ENCODE assay signal across 19 cellular contexts in genomic region chr7:114630186-114630824, GRCh38.
DNase-seq lines count a peak whose midpoint lies in the region; ATAC-seq, FAIRE-seq and TF ChIP-seq lines count a peak whose summit lies in the region.
"Had no signal": no experiment of that assay in that cellular context is flagged by ENCODE, and none has a peak within 500 bp of the region (broad histone marks: within the 10 kb centered on the region; RNA-seq: fewer than 3 reads in every experiment).

No MANE protein-coding gene starts in this region.

- H3K14ac ChIP-seq in H1 (ENCODE audit: insufficient read length) = no peak overlapping the region

- peak overlapping the region; percentile 66; the same call in 1 of the 2 replicates for H2BK5ac ChIP-seq in H1 (ENCODE audit: low read depth, low read length)

- CTCF ChIA-PET in H1 (lab: Charles Lee; ENCODE audit: partially characterized antibody) = interaction anchor here (0.8 kb wide), 1 partner anchor 27 kb away, joined by 3 read pairs; no protein-coding TSS in a partner anchor

- no peak for FAIRE-seq in H1 (lab: Jason Lieb, UNC)
- FAIRE-seq: endometrium, GM12891, urothelium cell line had no signal

- no peak overlapping the region for H2BK20ac ChIP-seq in H1 (ENCODE audit: low read length)

- TF ChIP-seq POLR2A in H1 (IDR thresholded peaks at IDR 0.05; ENCODE audit: control extremely low read depth in 1 of 2, low read depth in 2 of 2, low read length in 2 of 2) (no peak), suprapubic skin (IDR thresholded peaks at IDR 0.05) (no peak)

- no peak overlapping the region for H2BK12ac ChIP-seq in H1 (ENCODE audit: low read depth, low read length)

- H3K23ac ChIP-seq in H1 (ENCODE audit: insufficient read length) = no peak overlapping the region

- H3K4me3 ChIP-seq in H1 (ENCODE audit: extremely low read depth in 1 of 4, insufficient read depth in 2 of 4, low read depth in 3 of 4, low read length in 4 of 4) (no peak overlapping the region), neuron (ENCODE audit: low read length) (peak overlapping the region; percentile 22), suprapubic skin (no peak overlapping the region)
- H3K4me3 ChIP-seq: Peyer's patch had no signal

- no peaks in the 10 kb centered on the region for H3K9me3 ChIP-seq in H1 (ENCODE audit: insufficient read depth in 2 of 2, low read depth in 1 of 2, low read length in 1 of 2)
- H3K9me3 ChIP-seq in neuron (ENCODE audit: low read length) = no peaks in the 10 kb centered on the region
- no peaks in the 10 kb centered on the region for H3K9me3 ChIP-seq in suprapubic skin
- H3K9me3 ChIP-seq: Peyer's patch had no signal

- no peak overlapping the region for H4K8ac ChIP-seq in H1 (ENCODE audit: extremely low read depth, insufficient read depth, low read length)

- H2BK15ac ChIP-seq in H1 (ENCODE audit: low read length) = no peak overlapping the region

- no peaks in the 10 kb centered on the region for H3K27me3 ChIP-seq in H1 (replicated peaks in 1 of 4; ENCODE audit: control insufficient read depth in 3 of 4, extremely low read depth in 1 of 4, insufficient read depth in 3 of 4, low read length in 3 of 4)
- H3K27me3 ChIP-seq in neuron (ENCODE audit: insufficient read depth, low read length) = no peaks in the 10 kb centered on the region
- H3K27me3 ChIP-seq in suprapubic skin = no peaks in the 10 kb centered on the region
- H3K27me3 ChIP-seq: Peyer's patch had no signal

- ATAC-seq in GM18867 (IDR thresholded peaks at IDR 0.05; ENCODE audit: unreplicated experiment) (peak; percentile 49), HG03378 (IDR thresholded peaks at IDR 0.05; ENCODE audit: unreplicated experiment) (no peak), HG02571 (IDR thresholded peaks at IDR 0.05; ENCODE audit: unreplicated experiment) (no peak)
- ATAC-seq: activated naive CD4-positive, alpha-beta T cell treated with anti-CD3 and anti-CD28 coated beads, Interleukin-2, amount 50 U/mL, for 72 hours had no signal

- H3K79me2 ChIP-seq in H1 (ENCODE audit: control insufficient read depth in 1 of 2, insufficient read depth in 2 of 2, low read length in 2 of 2) = no peaks in the 10 kb centered on the region

- H3K4ac ChIP-seq in H1 (replicated peaks; ENCODE audit: insufficient read length, low read depth, low read length) = no peak overlapping the region

- H4K20me1 ChIP-seq in H1 (replicated peaks in 1 of 2; ENCODE audit: control insufficient read depth in 1 of 2, insufficient read depth in 2 of 2, low read length in 2 of 2) = no peaks in the 10 kb centered on the region

- no peak overlapping the region for H4K5ac ChIP-seq in H1 (ENCODE audit: insufficient read length, low read depth, low read length)

- H4K91ac ChIP-seq in H1 (replicated peaks; ENCODE audit: insufficient read length, low read length) = no peak overlapping the region

- H2AK5ac ChIP-seq in H1 (ENCODE audit: low read depth, low read length) = no peak overlapping the region

- no peak overlapping the region for H2BK120ac ChIP-seq in H1 (replicated peaks; ENCODE audit: low read depth, low read length)

- POLR2A ChIA-PET in H1 (lab: Charles Lee; ENCODE audit: partially characterized antibody) = no interaction called here

- H3K4me1 ChIP-seq in H1 (replicated peaks in 1 of 4; ENCODE audit: control insufficient read depth in 3 of 4, insufficient read depth in 4 of 4, low read length in 3 of 4) (peaks cover 1 to 16% (median 12%) of the 10 kb centered on the region in 4 experiments; a peak in 6 of 7 replicates), neuron (ENCODE audit: insufficient read depth, low read length) (peaks cover 22% of the 10 kb centered on the region), suprapubic skin (no peaks in the 10 kb centered on the region)
- H3K4me1 ChIP-seq: Peyer's patch had no signal

- H3K27ac ChIP-seq in H1 (ENCODE audit: low read depth, low read length) (no peak overlapping the region; the same call in 1 of the 2 replicates), suprapubic skin (no peak overlapping the region)
- H3K27ac ChIP-seq: HL-60 had no signal

- no peak overlapping the region for H3K9ac ChIP-seq in H1 (replicated peaks in 1 of 4; ENCODE audit: extremely low read depth in 1 of 4, low read depth in 3 of 4, low read length in 3 of 4)

- peak; percentile 69 to 98 (median 83) for DNase-seq in NCI-H1417 (lab: John Stamatoyannopoulos, UW)
- DNase-seq in H1 (ENCODE audit: low read depth in 1 of 2, low spot score in 2 of 2) = no peak
- no peak for DNase-seq in suprapubic skin (ENCODE audit: low spot score in 2 of 2)
- DNase-seq in NOMO-1 treated with dmso at 0.1 percent for 144 hours (lab: John Stamatoyannopoulos, UW; ENCODE audit: unreplicated experiment) = no peak
- DNase-seq: activated CD8-positive, alpha-beta memory T cell treated with anti-CD3 and anti-CD28 coated beads, Interleukin-2, amount 50 U/mL, for 48 hours; DMS79 treated with DMSO at 0.1 percent for 48 hours; kidney glomerular epithelial cell; NCI-H2029; Peyer's patch; T-helper 1 cell had no signal

- no peak overlapping the region; the same call in 1 of the 2 replicates for H2AFZ ChIP-seq in H1 (ENCODE audit: low read length)
- H2AFZ ChIP-seq in neuron (ENCODE audit: low read depth, low read length) = peak overlapping the region; percentile 40

- H3K79me1 ChIP-seq in H1 (ENCODE audit: low read depth, low read length) = no peaks in the 10 kb centered on the region

- TF ChIP-seq EP300 in H1 (IDR thresholded peaks at IDR 0.05; ENCODE audit: borderline replicate concordance in 1 of 2, low read depth in 2 of 2, low read length in 2 of 2) (no peak), suprapubic skin (IDR thresholded peaks at IDR 0.05) (no peak)

- H3K18ac ChIP-seq in H1 (ENCODE audit: extremely low read depth, low read length) = 0 out of 2 replicates have a peak overlapping the region, but pooled peaks have one; percentile 0

- no peaks in the 10 kb centered on the region for H3K36me3 ChIP-seq in H1 (ENCODE audit: control insufficient read depth in 2 of 4, insufficient read depth in 4 of 4, low read length in 3 of 4)
- peaks cover 6% of the 10 kb centered on the region for H3K36me3 ChIP-seq in neuron (ENCODE audit: insufficient read depth, low read length)
- peaks cover 3% of the 10 kb centered on the region for H3K36me3 ChIP-seq in suprapubic skin
- H3K36me3 ChIP-seq: Peyer's patch had no signal

- H3K56ac ChIP-seq in H1 (replicated peaks; ENCODE audit: insufficient read length, low read depth, low read length) = no peak overlapping the region

- H3K23me2 ChIP-seq in H1 (ENCODE audit: low read depth, low read length) = no peaks in the 10 kb centered on the region

- TF ChIP-seq RAD21 in H1 (IDR thresholded peaks at IDR 0.05 in 1 of 2, conservative IDR thresholded peaks at IDR 0.05 in 1 of 2; ENCODE audit: low read depth in 2 of 2, low read length in 2 of 2) = no peak

- TF ChIP-seq CTCF in H1 (IDR thresholded peaks at IDR 0.05; ENCODE audit: control extremely low read depth in 1 of 3, insufficient read depth in 1 of 3, low read depth in 1 of 3, low read length in 3 of 3) (no peak), suprapubic skin (IDR thresholded peaks at IDR 0.05) (no peak)

- 53% methylated on average over 7 of the region's 7 CpGs; no CpG with 5 or more reads in 1 of the 2 experiments for WGBS in H1 (ENCODE audit: extremely low coverage in 1 of 2, insufficient coverage in 1 of 2, insufficient read length in 1 of 2, insufficient replicate concordance in 2 of 2, low coverage in 1 of 2, low lambda C conversion rate in 2 of 2, missing lambda C conversion rate in 1 of 2), 2 experiments
- WGBS in suprapubic skin = 77% methylated on average over 7 of the region's 7 CpGs

- peak overlapping the region; percentile 16 to 38 for H3K4me2 ChIP-seq in H1 (ENCODE audit: insufficient read depth in 1 of 2, low read depth in 2 of 2, low read length in 2 of 2)

TF ChIP-seq in H1, 55 proteins besides CTCF, POLR2A, EP300 and RAD21 (continues in another document):
- TF ChIP-seq KDM4A (IDR thresholded peaks at IDR 0.05; ENCODE audit: low read depth, low read length, severe bottlenecking) (no peak), SP4 (IDR thresholded peaks at IDR 0.05; ENCODE audit: low read length) (no peak), HDAC2 (IDR thresholded peaks at IDR 0.05; ENCODE audit: borderline replicate concordance in 1 of 2, low read depth in 2 of 2, low read length in 2 of 2) (no peak)

Comparison
In these comparisons a context has a peak if more than half of its experiments do, and no peak if none do; other contexts are left out.
1. DNase-seq: peak in NCI-H1417 (3 of 3); none in H1 (0 of 2), suprapubic skin (0 of 2) and NOMO-1 treated with dmso at 0.1 percent for 144 hours (single experiment).